ENCODE assay signal across 1 cellular context in the genomic region with DNA sequence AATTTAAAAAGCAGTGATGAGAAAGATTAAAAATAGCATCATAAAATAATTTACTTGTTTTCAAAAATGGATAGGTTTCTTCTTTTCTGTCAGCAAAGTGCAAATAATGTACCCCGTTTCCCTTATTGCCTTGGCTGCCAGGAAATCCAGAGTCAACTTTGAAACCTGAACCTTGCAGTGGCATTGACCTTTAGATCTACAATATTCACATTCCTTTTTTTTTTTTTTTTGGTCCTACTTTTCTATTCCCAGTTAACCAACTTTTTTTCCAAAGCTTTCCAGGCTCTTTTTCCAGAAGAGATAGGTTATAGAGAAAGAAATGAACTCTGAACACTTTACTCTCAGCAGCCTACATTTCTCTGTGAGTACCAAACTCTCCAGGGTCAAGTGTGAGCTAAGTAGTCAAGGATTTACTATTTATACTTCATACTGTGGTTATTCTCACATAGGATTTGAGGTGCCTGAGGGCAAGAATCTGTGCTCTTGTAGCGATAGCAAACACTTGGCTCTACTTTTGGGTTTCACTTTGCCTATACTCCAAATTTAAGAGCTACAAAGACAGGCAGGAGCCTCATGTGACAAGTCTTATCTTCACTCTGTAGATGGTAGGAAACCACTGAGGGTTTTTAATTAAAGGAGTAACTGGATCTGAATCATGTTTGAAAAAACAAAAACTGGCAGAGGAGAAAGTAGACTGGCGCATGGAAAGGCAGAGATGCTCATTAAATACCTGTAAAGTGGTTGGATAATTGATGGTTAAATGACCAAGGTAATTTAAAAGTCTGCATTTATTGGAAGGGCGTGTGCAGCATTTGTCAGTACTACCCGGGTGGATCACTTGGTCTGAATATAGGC.
A peak's percentile ranks its signal among the peaks of the same experiment; 100 is the strongest.
TF ChIP-seq lines count a peak whose summit lies in the region.

No MANE protein-coding gene starts in this region.

TF ChIP-seq in HepG2, 621 proteins besides CTCF, POLR2A, EP300 and RAD21 (continued from another document and continues in another):
- TF ChIP-seq, protein P1, sequence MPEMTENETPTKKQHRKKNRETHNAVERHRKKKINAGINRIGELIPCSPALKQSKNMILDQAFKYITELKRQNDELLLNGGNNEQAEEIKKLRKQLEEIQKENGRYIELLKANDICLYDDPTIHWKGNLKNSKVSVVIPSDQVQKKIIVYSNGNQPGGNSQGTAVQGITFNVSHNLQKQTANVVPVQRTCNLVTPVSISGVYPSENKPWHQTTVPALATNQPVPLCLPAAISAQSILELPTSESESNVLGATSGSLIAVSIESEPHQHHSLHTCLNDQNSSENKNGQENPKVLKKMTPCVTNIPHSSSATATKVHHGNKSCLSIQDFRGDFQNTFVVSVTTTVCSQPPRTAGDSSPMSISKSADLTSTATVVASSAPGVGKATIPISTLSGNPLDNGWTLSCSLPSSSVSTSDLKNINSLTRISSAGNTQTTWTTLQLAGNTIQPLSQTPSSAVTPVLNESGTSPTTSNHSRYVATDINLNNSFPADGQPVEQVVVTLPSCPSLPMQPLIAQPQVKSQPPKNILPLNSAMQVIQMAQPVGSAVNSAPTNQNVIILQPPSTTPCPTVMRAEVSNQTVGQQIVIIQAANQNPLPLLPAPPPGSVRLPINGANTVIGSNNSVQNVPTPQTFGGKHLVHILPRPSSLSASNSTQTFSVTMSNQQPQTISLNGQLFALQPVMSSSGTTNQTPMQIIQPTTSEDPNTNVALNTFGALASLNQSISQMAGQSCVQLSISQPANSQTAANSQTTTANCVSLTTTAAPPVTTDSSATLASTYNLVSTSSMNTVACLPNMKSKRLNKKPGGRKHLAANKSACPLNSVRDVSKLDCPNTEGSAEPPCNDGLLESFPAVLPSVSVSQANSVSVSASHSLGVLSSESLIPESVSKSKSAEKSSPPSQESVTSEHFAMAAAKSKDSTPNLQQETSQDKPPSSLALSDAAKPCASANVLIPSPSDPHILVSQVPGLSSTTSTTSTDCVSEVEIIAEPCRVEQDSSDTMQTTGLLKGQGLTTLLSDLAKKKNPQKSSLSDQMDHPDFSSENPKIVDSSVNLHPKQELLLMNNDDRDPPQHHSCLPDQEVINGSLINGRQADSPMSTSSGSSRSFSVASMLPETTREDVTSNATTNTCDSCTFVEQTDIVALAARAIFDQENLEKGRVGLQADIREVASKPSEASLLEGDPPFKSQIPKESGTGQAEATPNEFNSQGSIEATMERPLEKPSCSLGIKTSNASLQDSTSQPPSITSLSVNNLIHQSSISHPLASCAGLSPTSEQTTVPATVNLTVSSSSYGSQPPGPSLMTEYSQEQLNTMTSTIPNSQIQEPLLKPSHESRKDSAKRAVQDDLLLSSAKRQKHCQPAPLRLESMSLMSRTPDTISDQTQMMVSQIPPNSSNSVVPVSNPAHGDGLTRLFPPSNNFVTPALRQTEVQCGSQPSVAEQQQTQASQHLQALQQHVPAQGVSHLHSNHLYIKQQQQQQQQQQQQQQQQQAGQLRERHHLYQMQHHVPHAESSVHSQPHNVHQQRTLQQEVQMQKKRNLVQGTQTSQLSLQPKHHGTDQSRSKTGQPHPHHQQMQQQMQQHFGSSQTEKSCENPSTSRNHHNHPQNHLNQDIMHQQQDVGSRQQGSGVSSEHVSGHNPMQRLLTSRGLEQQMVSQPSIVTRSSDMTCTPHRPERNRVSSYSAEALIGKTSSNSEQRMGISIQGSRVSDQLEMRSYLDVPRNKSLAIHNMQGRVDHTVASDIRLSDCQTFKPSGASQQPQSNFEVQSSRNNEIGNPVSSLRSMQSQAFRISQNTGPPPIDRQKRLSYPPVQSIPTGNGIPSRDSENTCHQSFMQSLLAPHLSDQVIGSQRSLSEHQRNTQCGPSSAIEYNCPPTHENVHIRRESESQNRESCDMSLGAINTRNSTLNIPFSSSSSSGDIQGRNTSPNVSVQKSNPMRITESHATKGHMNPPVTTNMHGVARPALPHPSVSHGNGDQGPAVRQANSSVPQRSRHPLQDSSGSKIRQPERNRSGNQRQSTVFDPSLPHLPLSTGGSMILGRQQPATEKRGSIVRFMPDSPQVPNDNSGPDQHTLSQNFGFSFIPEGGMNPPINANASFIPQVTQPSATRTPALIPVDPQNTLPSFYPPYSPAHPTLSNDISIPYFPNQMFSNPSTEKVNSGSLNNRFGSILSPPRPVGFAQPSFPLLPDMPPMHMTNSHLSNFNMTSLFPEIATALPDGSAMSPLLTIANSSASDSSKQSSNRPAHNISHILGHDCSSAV (CRISPR knock-in tag; IDR thresholded peaks at IDR 0.05; ENCODE audit: borderline replicate concordance): no peak
- TF ChIP-seq HHEX (CRISPR knock-in tag; IDR thresholded peaks at IDR 0.05): peak; percentile 69; the same call in 1 of the 2 replicates
- TF ChIP-seq, protein P2, sequence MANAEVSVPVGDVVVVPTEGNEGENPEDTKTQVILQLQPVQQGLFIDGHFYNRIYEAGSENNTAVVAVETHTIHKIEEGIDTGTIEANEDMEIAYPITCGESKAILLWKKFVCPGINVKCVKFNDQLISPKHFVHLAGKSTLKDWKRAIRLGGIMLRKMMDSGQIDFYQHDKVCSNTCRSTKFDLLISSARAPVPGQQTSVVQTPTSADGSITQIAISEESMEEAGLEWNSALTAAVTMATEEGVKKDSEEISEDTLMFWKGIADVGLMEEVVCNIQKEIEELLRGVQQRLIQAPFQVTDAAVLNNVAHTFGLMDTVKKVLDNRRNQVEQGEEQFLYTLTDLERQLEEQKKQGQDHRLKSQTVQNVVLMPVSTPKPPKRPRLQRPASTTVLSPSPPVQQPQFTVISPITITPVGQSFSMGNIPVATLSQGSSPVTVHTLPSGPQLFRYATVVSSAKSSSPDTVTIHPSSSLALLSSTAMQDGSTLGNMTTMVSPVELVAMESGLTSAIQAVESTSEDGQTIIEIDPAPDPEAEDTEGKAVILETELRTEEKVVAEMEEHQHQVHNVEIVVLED (CRISPR knock-in tag; IDR thresholded peaks at IDR 0.05; ENCODE audit: borderline replicate concordance): no peak
- TF ChIP-seq, protein P3, sequence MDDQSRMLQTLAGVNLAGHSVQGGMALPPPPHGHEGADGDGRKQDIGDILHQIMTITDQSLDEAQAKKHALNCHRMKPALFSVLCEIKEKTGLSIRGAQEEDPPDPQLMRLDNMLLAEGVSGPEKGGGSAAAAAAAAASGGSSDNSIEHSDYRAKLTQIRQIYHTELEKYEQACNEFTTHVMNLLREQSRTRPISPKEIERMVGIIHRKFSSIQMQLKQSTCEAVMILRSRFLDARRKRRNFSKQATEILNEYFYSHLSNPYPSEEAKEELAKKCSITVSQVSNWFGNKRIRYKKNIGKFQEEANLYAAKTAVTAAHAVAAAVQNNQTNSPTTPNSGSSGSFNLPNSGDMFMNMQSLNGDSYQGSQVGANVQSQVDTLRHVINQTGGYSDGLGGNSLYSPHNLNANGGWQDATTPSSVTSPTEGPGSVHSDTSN (CRISPR knock-in tag; IDR thresholded peaks at IDR 0.05; ENCODE audit: borderline replicate concordance): no peak
- no peak for TF ChIP-seq ZSCAN30 (CRISPR knock-in tag; IDR thresholded peaks at IDR 0.05)
- no peak for TF ChIP-seq ZNF563 (CRISPR knock-in tag; IDR thresholded peaks at IDR 0.05)
- TF ChIP-seq, protein P4, sequence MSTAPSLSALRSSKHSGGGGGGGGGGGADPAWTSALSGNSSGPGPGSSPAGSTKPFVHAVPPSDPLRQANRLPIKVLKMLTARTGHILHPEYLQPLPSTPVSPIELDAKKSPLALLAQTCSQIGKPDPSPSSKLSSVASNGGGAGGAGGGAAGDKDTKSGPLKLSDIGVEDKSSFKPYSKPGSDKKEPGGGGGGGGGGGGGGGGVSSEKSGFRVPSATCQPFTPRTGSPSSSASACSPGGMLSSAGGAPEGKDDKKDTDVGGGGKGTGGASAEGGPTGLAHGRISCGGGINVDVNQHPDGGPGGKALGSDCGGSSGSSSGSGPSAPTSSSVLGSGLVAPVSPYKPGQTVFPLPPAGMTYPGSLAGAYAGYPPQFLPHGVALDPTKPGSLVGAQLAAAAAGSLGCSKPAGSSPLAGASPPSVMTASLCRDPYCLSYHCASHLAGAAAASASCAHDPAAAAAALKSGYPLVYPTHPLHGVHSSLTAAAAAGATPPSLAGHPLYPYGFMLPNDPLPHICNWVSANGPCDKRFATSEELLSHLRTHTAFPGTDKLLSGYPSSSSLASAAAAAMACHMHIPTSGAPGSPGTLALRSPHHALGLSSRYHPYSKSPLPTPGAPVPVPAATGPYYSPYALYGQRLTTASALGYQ (CRISPR knock-in tag; IDR thresholded peaks at IDR 0.05): peak; percentile 84; the same call in 1 of the 2 replicates
- TF ChIP-seq FOSL2 (CRISPR knock-in tag; IDR thresholded peaks at IDR 0.05): peak; percentile 72
- TF ChIP-seq, protein P5, sequence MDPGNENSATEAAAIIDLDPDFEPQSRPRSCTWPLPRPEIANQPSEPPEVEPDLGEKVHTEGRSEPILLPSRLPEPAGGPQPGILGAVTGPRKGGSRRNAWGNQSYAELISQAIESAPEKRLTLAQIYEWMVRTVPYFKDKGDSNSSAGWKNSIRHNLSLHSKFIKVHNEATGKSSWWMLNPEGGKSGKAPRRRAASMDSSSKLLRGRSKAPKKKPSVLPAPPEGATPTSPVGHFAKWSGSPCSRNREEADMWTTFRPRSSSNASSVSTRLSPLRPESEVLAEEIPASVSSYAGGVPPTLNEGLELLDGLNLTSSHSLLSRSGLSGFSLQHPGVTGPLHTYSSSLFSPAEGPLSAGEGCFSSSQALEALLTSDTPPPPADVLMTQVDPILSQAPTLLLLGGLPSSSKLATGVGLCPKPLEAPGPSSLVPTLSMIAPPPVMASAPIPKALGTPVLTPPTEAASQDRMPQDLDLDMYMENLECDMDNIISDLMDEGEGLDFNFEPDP (CRISPR knock-in tag; conservative IDR thresholded peaks at IDR 0.05): no peak
- no peak for TF ChIP-seq HOXA7 (CRISPR knock-in tag; IDR thresholded peaks at IDR 0.05)
- TF ChIP-seq ZNF564 (CRISPR knock-in tag; IDR thresholded peaks at IDR 0.05): no peak
- no peak for TF ChIP-seq THYN1 (CRISPR knock-in tag; IDR thresholded peaks at IDR 0.05; ENCODE audit: borderline replicate concordance, low read depth)
- TF ChIP-seq, protein P6, sequence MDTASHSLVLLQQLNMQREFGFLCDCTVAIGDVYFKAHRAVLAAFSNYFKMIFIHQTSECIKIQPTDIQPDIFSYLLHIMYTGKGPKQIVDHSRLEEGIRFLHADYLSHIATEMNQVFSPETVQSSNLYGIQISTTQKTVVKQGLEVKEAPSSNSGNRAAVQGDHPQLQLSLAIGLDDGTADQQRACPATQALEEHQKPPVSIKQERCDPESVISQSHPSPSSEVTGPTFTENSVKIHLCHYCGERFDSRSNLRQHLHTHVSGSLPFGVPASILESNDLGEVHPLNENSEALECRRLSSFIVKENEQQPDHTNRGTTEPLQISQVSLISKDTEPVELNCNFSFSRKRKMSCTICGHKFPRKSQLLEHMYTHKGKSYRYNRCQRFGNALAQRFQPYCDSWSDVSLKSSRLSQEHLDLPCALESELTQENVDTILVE (CRISPR knock-in tag; IDR thresholded peaks at IDR 0.05): peak; percentile 51; the same call in 1 of the 2 replicates
- TF ChIP-seq ZNF557 (CRISPR knock-in tag; IDR thresholded peaks at IDR 0.05): 0 out of 2 replicates have a peak, but pooled peaks have one; percentile 19
- TF ChIP-seq, protein P7, sequence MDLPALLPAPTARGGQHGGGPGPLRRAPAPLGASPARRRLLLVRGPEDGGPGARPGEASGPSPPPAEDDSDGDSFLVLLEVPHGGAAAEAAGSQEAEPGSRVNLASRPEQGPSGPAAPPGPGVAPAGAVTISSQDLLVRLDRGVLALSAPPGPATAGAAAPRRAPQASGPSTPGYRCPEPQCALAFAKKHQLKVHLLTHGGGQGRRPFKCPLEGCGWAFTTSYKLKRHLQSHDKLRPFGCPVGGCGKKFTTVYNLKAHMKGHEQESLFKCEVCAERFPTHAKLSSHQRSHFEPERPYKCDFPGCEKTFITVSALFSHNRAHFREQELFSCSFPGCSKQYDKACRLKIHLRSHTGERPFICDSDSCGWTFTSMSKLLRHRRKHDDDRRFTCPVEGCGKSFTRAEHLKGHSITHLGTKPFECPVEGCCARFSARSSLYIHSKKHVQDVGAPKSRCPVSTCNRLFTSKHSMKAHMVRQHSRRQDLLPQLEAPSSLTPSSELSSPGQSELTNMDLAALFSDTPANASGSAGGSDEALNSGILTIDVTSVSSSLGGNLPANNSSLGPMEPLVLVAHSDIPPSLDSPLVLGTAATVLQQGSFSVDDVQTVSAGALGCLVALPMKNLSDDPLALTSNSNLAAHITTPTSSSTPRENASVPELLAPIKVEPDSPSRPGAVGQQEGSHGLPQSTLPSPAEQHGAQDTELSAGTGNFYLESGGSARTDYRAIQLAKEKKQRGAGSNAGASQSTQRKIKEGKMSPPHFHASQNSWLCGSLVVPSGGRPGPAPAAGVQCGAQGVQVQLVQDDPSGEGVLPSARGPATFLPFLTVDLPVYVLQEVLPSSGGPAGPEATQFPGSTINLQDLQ (CRISPR knock-in tag; IDR thresholded peaks at IDR 0.05): no peak
- peak; percentile 34; the same call in 1 of the 2 replicates for TF ChIP-seq THAP11 (CRISPR knock-in tag; IDR thresholded peaks at IDR 0.05)
- TF ChIP-seq ONECUT2 (CRISPR knock-in tag; IDR thresholded peaks at IDR 0.05): peak; percentile 44; the same call in 1 of the 2 replicates
- TF ChIP-seq, protein P8, sequence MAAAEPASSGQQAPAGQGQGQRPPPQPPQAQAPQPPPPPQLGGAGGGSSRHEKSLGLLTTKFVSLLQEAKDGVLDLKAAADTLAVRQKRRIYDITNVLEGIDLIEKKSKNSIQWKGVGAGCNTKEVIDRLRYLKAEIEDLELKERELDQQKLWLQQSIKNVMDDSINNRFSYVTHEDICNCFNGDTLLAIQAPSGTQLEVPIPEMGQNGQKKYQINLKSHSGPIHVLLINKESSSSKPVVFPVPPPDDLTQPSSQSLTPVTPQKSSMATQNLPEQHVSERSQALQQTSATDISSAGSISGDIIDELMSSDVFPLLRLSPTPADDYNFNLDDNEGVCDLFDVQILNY (CRISPR knock-in tag; conservative IDR thresholded peaks at IDR 0.05): no peak
- peak; percentile 91 for TF ChIP-seq BCL6 (CRISPR knock-in tag; IDR thresholded peaks at IDR 0.05)
- 0 out of 2 replicates have a peak, but pooled peaks have one; percentile 30 for TF ChIP-seq TARDBP (CRISPR knock-in tag; IDR thresholded peaks at IDR 0.05)
- TF ChIP-seq FOXK1 (CRISPR knock-in tag; IDR thresholded peaks at IDR 0.05; ENCODE audit: borderline replicate concordance, low read depth): 0 out of 2 replicates have a peak, but pooled peaks have one; percentile 79
- TF ChIP-seq ASH2L (IDR thresholded peaks at IDR 0.05; ENCODE audit: insufficient read length, low read depth, low read length): peak; percentile 95
- TF ChIP-seq, protein P9, sequence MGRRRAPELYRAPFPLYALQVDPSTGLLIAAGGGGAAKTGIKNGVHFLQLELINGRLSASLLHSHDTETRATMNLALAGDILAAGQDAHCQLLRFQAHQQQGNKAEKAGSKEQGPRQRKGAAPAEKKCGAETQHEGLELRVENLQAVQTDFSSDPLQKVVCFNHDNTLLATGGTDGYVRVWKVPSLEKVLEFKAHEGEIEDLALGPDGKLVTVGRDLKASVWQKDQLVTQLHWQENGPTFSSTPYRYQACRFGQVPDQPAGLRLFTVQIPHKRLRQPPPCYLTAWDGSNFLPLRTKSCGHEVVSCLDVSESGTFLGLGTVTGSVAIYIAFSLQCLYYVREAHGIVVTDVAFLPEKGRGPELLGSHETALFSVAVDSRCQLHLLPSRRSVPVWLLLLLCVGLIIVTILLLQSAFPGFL (CRISPR knock-in tag; IDR thresholded peaks at IDR 0.05): no peak
- TF ChIP-seq HDAC2 (CRISPR knock-in tag; IDR thresholded peaks at IDR 0.05): peak; percentile 86
- peak; percentile 98 for TF ChIP-seq MED1 (CRISPR knock-in tag; IDR thresholded peaks at IDR 0.05)
- peak; percentile 71; the same call in 1 of the 2 replicates for TF ChIP-seq ZNF335 (CRISPR knock-in tag; IDR thresholded peaks at IDR 0.05)
- TF ChIP-seq ZNF230 (CRISPR knock-in tag; IDR thresholded peaks at IDR 0.05): no peak
